In genomic region chr3:169769287-169770181, GRCh38 we compare ENCODE assay signal across 8 cellular contexts. TPM values are rescaled to one million over a fixed set of nuclear protein-coding genes. Genes with fewer than 3 reads are reported as not detected.
DNase-seq lines count a peak whose midpoint lies in the region; ATAC-seq and TF ChIP-seq lines count a peak whose summit lies in the region.

Gene ACTRT3 (minus strand): TSS chr3:169769561. CDS start chr3:169769520, 41 bp downstream.

- DNase-seq in AG09309 (ENCODE audit: low read depth): no peak
- peak; percentile 14 for DNase-seq in GM19240 (ENCODE audit: insufficient read length, low spot score)
- peak; percentile 40 for DNase-seq in RWPE1 (ENCODE audit: low spot score)
- peak; percentile 66 for DNase-seq in activated naive CD4-positive, alpha-beta T cell treated with Interleukin-2 at 50 U/mL for 16 hours
- peak; percentile 55 for DNase-seq in germinal center (ENCODE audit: low spot score)

- ATAC-seq in HG03521 (IDR thresholded peaks at IDR 0.05; ENCODE audit: unreplicated experiment): peak; percentile 21

- CTCF ChIA-PET in RWPE1 (lab: Yijun Ruan, JAX): interaction anchor here (0.6 kb wide), 1 partner anchor 255 kb away, joined by 3 read pairs; no protein-coding TSS in a partner anchor

- no peaks in the 10 kb centered on the region for H3K27me3 ChIP-seq in neuron (ENCODE audit: insufficient read depth, low read length)

- H3K4me1 ChIP-seq in neuron (ENCODE audit: insufficient read depth, low read length): peaks cover 11% of the 10 kb centered on the region

- H3K4me3 ChIP-seq in AG09309 (ENCODE audit: control insufficient read depth, low read depth, low read length) (peak within 1 kb of the TSS; percentile 71), neuron (ENCODE audit: low read length) (peak within 1 kb of the TSS; percentile 40)

- TF ChIP-seq CTCF in AG09309 (IDR thresholded peaks at IDR 0.05; ENCODE audit: control insufficient read depth, insufficient read depth, low read depth, low read length, missing control alignments) (no peak), RWPE1 (conservative IDR thresholded peaks at IDR 0.05; ENCODE audit: low read depth) (no peak)

- peak within 1 kb of the TSS; percentile 58 for H2AFZ ChIP-seq in neuron (ENCODE audit: low read depth, low read length)

- H3K36me3 ChIP-seq in neuron (ENCODE audit: insufficient read depth, low read length): no peaks in the 10 kb centered on the region

- H3K9me3 ChIP-seq in neuron (ENCODE audit: low read length): no peaks in the 10 kb centered on the region

- POLR2A ChIA-PET in RWPE1 (lab: Yijun Ruan, JAX; ENCODE audit: low non-redundant PET): interaction anchor here (0.6 kb wide), 1 partner anchor 197 kb away, joined by 3 read pairs; the partner anchor contains the start of gene SEC62

- H3K27ac ChIP-seq in RWPE1 (peak within 1 kb of the TSS; percentile 93), temporal lobe (ENCODE audit: low read depth, low read length) (peak within 1 kb of the TSS; percentile 82)

RNA-seq across cellular contexts. Expression of gene ACTRT3, which starts in this region (rescaled TPM):
- total RNA-seq in temporal lobe: 2.2 TPM
